ENCODE assay signal across 8 cellular contexts in the genomic region with DNA sequence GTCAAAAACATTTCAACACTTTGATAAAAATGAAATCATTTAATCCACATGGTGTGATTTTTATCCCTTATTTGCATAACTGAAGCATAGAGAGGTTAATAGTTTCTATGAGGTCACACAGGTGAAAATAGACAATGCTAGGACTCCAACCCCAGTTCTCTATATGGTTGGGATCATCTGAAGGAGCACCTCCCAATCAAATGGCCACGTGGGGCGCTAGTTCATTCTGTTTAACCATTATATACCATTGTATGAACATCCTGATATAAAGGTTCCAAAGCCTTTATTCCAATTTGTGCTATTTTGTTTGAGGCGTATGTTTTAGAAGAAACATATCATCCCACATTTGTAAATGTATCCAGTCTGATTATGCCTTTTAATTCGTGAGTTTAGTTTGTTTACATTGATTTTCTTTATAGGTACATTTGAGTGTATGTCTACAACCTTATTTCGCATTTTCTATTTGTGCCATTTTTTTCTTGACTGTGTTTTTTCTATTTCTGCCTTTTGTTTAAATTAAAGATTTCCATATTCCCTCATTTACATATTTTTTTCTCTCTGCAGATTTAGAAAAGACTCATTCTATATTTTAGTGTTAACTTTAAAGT.
DNase-seq lines count a peak whose midpoint lies in the region; ATAC-seq and TF ChIP-seq lines count a peak whose summit lies in the region.

No MANE protein-coding gene starts in this region.

- H3K27ac Mint-ChIP-seq in glutamatergic neuron (ENCODE audit: unreplicated experiment), result no peak overlapping the region
- H3K27ac Mint-ChIP-seq in CD4-positive, alpha-beta memory T cell, result no peak overlapping the region

- H3K27ac ChIP-seq in CD4-positive, alpha-beta memory T cell (ENCODE audit: low read depth, low read length), result no peak overlapping the region

- no peaks in the 10 kb centered on the region for H3K9me3 ChIP-seq in CD4-positive, alpha-beta memory T cell (ENCODE audit: control insufficient read depth in 1 of 2, low read length in 2 of 2)

- H3K9me3 Mint-ChIP-seq in glutamatergic neuron (ENCODE audit: unreplicated experiment), result no peaks in the 10 kb centered on the region
- peaks cover 0 to 17% (median 9%) of the 10 kb centered on the region in 8 donors for H3K9me3 Mint-ChIP-seq in CD4-positive, alpha-beta memory T cell

- no peaks in the 10 kb centered on the region for H3K36me3 Mint-ChIP-seq in glutamatergic neuron (ENCODE audit: unreplicated experiment)
- H3K36me3 Mint-ChIP-seq in CD4-positive, alpha-beta memory T cell, result no peaks in the 10 kb centered on the region

- ATAC-seq in GM21786 (IDR thresholded peaks at IDR 0.05; ENCODE audit: unreplicated experiment), result peak; percentile 81

- no peak overlapping the region for H3K4me3 ChIP-seq in CD4-positive, alpha-beta memory T cell (ENCODE audit: low read length in 2 of 2)

- in situ Hi-C loops in GM13977 (cut with MboI; ENCODE audit: low pct_unique_long_range_greater_than_20kb, low sequenced_read_pairs, unreplicated experiment), result no loop called here

- peak; percentile 17 for DNase-seq in GM13977 (ENCODE audit: low spot score)
- DNase-seq in glutamatergic neuron, result peak; percentile 55
- no peak for DNase-seq in DMS153 treated with DMSO at 0.1 percent for 48 hours (lab: John Stamatoyannopoulos, UW; ENCODE audit: unreplicated experiment)
- DNase-seq in GF-D8 (lab: John Stamatoyannopoulos, UW), result no peak
- DNase-seq in HK-2 (ENCODE audit: unreplicated experiment), result no peak
- no peak for DNase-seq in CD4-positive, alpha-beta memory T cell

- H3K4me3 Mint-ChIP-seq in glutamatergic neuron (ENCODE audit: unreplicated experiment), result no peak overlapping the region
- H3K4me3 Mint-ChIP-seq in CD4-positive, alpha-beta memory T cell, result no peak overlapping the region

- intact Hi-C loops in CD4-positive, alpha-beta memory T cell (cut with micrococcal nuclease), result no loop called here

- CTCF ChIA-PET in CD4-positive, alpha-beta memory T cell (lab: Charles Lee; ENCODE audit: partially characterized antibody), result no interaction called here

- H3K27me3 ChIP-seq in CD4-positive, alpha-beta memory T cell (ENCODE audit: insufficient read depth, low read length), result no peaks in the 10 kb centered on the region

- H3K4me1 Mint-ChIP-seq in glutamatergic neuron (ENCODE audit: low read depth, unreplicated experiment), result no peaks in the 10 kb centered on the region
- no peaks in the 10 kb centered on the region for H3K4me1 Mint-ChIP-seq in CD4-positive, alpha-beta memory T cell

- no peaks in the 10 kb centered on the region for H3K4me1 ChIP-seq in CD4-positive, alpha-beta memory T cell (ENCODE audit: insufficient read depth, low read length)

- H3K36me3 ChIP-seq in CD4-positive, alpha-beta memory T cell (ENCODE audit: insufficient read depth, low read length), result no peaks in the 10 kb centered on the region

- TF ChIP-seq CTCF in GM13977 (IDR thresholded peaks at IDR 0.05; ENCODE audit: extremely low read depth, insufficient read depth, missing control alignments) (peak; percentile 61), LNCAP (IDR thresholded peaks at IDR 0.05) (peak; percentile 59), glutamatergic neuron (IDR thresholded peaks at IDR 0.05; ENCODE audit: partially characterized antibody, unreplicated experiment) (peak; percentile 62)

- peaks cover 1% of the 10 kb centered on the region for H3K27me3 Mint-ChIP-seq in glutamatergic neuron (ENCODE audit: unreplicated experiment)
- H3K27me3 Mint-ChIP-seq in CD4-positive, alpha-beta memory T cell, result no peaks in the 10 kb centered on the region

- POLR2A ChIA-PET in CD4-positive, alpha-beta memory T cell (lab: Charles Lee; ENCODE audit: partially characterized antibody), result no interaction called here

Comparison
In these comparisons a context has a peak if more than half of its experiments do, and no peak if none do; other contexts are left out.
1. DNase-seq: peak in GM13977 (single experiment) and glutamatergic neuron (single experiment); none in DMS153 treated with DMSO at 0.1 percent for 48 hours (single experiment), GF-D8 (single experiment), HK-2 (single experiment) and CD4-positive, alpha-beta memory T cell (0 of 5).
2. Peak in every context shown above with its lines, with median percentiles within 50 percentile points of each other: CTCF ChIP-seq.